ENCODE assay signal across 15 cellular contexts in the genomic region with DNA sequence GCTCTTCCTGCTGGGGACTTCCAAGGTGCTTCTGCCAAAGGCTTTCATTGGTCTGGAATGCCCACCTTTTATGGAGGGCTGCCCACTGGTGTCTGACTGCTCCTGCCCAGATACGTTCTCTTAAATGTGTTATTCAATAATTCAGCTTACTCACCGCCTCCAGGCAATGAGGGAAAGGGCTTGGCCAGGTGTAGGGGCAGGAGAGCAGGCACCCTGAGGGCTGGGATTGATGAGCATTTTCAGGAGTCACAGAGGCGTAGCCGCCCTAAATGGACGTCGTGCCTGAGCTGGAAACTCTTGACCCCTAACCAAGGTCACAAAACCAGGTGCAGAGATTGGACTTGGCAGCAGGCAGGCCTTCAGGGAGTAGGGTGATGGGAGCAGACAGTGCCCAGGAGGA. TPM values are rescaled to one million over a fixed set of nuclear protein-coding genes. Genes with fewer than 3 reads are reported as not detected.
DNase-seq lines count a peak whose midpoint lies in the region; TF ChIP-seq lines count a peak whose summit lies in the region.
"Had no signal": no experiment of that assay in that cellular context is flagged by ENCODE, and none has a peak within 500 bp of the region (broad histone marks: within the 10 kb centered on the region; RNA-seq: fewer than 3 reads in every experiment).

No MANE protein-coding gene starts in this region.

- H3K18ac ChIP-seq in mesenchymal stem cell (ENCODE audit: low read depth in 1 of 2, low read length in 2 of 2) = no peak overlapping the region

- no peak overlapping the region for H3K23ac ChIP-seq in mesenchymal stem cell (ENCODE audit: low read length in 2 of 2)

- no peak overlapping the region for H3K9ac ChIP-seq in endodermal cell (ENCODE audit: extremely low read depth, low read length, poor library complexity, severe bottlenecking)
- H3K9ac ChIP-seq in mesenchymal stem cell (ENCODE audit: low read length) = no peak overlapping the region

- peak; percentile 18 for DNase-seq in NCI-H748 (lab: John Stamatoyannopoulos, UW; ENCODE audit: unreplicated experiment)
- no peak for DNase-seq in NCI-H748 treated with DMSO at 0.1 percent for 48 hours (lab: John Stamatoyannopoulos, UW)
- peak; percentile 89 for DNase-seq in NCI-H146 (lab: John Stamatoyannopoulos, UW)
- peak; percentile 64 for DNase-seq in epithelial cell of proximal tubule (ENCODE audit: low read depth)
- DNase-seq in renal cortical epithelial cell (ENCODE audit: low read depth) = peak; percentile 97
- no peak for DNase-seq in endodermal cell
- no peak for DNase-seq in NCI-H2171 treated with DMSO at 0.1 percent for 48 hours (lab: John Stamatoyannopoulos, UW)
- DNase-seq in mesenchymal stem cell = no peak
- DNase-seq: activated CD4-positive, CD25-positive, alpha-beta regulatory T cell; NCI-H2081 treated with DMSO at 0.1 percent for 48 hours; transverse colon had no signal

- H3K4me1 Mint-ChIP-seq in endodermal cell = peaks cover 2% of the 10 kb centered on the region
- H3K4me1 Mint-ChIP-seq: CD14-positive monocyte had no signal

- H3K36me3 ChIP-seq in endodermal cell (ENCODE audit: control insufficient read depth, insufficient read depth, low read length) = no peaks in the 10 kb centered on the region
- H3K36me3 ChIP-seq in mesenchymal stem cell (ENCODE audit: control insufficient read depth in 1 of 2, insufficient read depth in 2 of 2, low read depth in 1 of 2, low read length in 2 of 2) = no peaks in the 10 kb centered on the region
- H3K36me3 ChIP-seq: esophagus muscularis mucosa, transverse colon had no signal

- no peaks in the 10 kb centered on the region for H3K79me1 ChIP-seq in mesenchymal stem cell (replicated peaks; ENCODE audit: low read length, poor library complexity, severe bottlenecking)

- H3K27ac ChIP-seq in endodermal cell (ENCODE audit: low read depth, low read length) (no peak overlapping the region), mesenchymal stem cell (ENCODE audit: low read length, poor library complexity, severe bottlenecking) (no peak overlapping the region)
- H3K27ac ChIP-seq: coronary artery, esophagus muscularis mucosa, transverse colon had no signal

- no peak overlapping the region for H3K14ac ChIP-seq in mesenchymal stem cell (ENCODE audit: low read length in 2 of 2)

- H3K4me3 ChIP-seq in epithelial cell of proximal tubule (ENCODE audit: low read depth, low read length) (no peak overlapping the region), endodermal cell (ENCODE audit: low read length) (no peak overlapping the region), mesenchymal stem cell (ENCODE audit: insufficient read depth in 1 of 2, low read depth in 1 of 2, low read length in 2 of 2) (no peak overlapping the region)
- H3K4me3 ChIP-seq: coronary artery, esophagus muscularis mucosa, transverse colon had no signal

- H3K4me3 Mint-ChIP-seq in endodermal cell = no peak overlapping the region
- H3K4me3 Mint-ChIP-seq: CD14-positive monocyte had no signal

- no peak overlapping the region for H3K4me2 ChIP-seq in mesenchymal stem cell (ENCODE audit: low read length, poor library complexity, severe bottlenecking)

- no peak overlapping the region for H2AK5ac ChIP-seq in mesenchymal stem cell (ENCODE audit: low read length, severe bottlenecking)

- no peaks in the 10 kb centered on the region for H3K9me3 Mint-ChIP-seq in endodermal cell
- H3K9me3 Mint-ChIP-seq: CD14-positive monocyte had no signal

- no peak overlapping the region for H3K27ac Mint-ChIP-seq in endodermal cell
- H3K27ac Mint-ChIP-seq: CD14-positive monocyte had no signal

- peaks cover 6% of the 10 kb centered on the region for H3K27me3 ChIP-seq in endodermal cell (ENCODE audit: control insufficient read depth, insufficient read depth, low read length, poor library complexity, severe bottlenecking)
- peaks cover 11 to 85% of the 10 kb centered on the region in 2 experiments for H3K27me3 ChIP-seq in mesenchymal stem cell (ENCODE audit: control insufficient read depth in 1 of 2, insufficient read depth in 1 of 2, low read length in 2 of 2)
- H3K27me3 ChIP-seq: transverse colon had no signal

- no peaks in the 10 kb centered on the region for H3K9me3 ChIP-seq in endodermal cell (ENCODE audit: control insufficient read depth, low read length)
- no peaks in the 10 kb centered on the region for H3K9me3 ChIP-seq in mesenchymal stem cell (ENCODE audit: control insufficient read depth, low read length)
- H3K9me3 ChIP-seq: esophagus muscularis mucosa, transverse colon had no signal

- TF ChIP-seq CTCF in epithelial cell of proximal tubule (conservative IDR thresholded peaks at IDR 0.05; ENCODE audit: low read depth, low read length) (no peak), endodermal cell (conservative IDR thresholded peaks at IDR 0.05) (no peak)

- WGBS in endodermal cell (ENCODE audit: insufficient coverage in 1 of 2, insufficient read length in 1 of 2), 2 experiments = 90% methylated on average over 6 of the region's 6 CpGs; no CpG with 5 or more reads in 1 of the 2 experiments
- WGBS in mesenchymal stem cell = 79% methylated on average over 3 of the region's 6 CpGs

- H2BK12ac ChIP-seq in mesenchymal stem cell (ENCODE audit: low read length in 2 of 2) = no peak overlapping the region

- no peak overlapping the region for H4K91ac ChIP-seq in mesenchymal stem cell (ENCODE audit: low read length)

- no peak overlapping the region for H4K8ac ChIP-seq in mesenchymal stem cell (ENCODE audit: low read length)

- H3K4ac ChIP-seq in mesenchymal stem cell (ENCODE audit: low read depth in 1 of 2, low read length in 2 of 2) = no peak overlapping the region

- H3K36me3 Mint-ChIP-seq in endodermal cell (ENCODE audit: low read depth) = no peaks in the 10 kb centered on the region
- H3K36me3 Mint-ChIP-seq: CD14-positive monocyte had no signal

- no peak overlapping the region for H2BK5ac ChIP-seq in mesenchymal stem cell (ENCODE audit: low read depth, low read length, poor library complexity, severe bottlenecking)

- H2BK120ac ChIP-seq in mesenchymal stem cell (ENCODE audit: low read depth, low read length) = no peak overlapping the region

- no peaks in the 10 kb centered on the region for H3K4me1 ChIP-seq in endodermal cell (ENCODE audit: control insufficient read depth, insufficient read depth, low read length)
- peaks cover 3% of the 10 kb centered on the region for H3K4me1 ChIP-seq in mesenchymal stem cell (ENCODE audit: control insufficient read depth, insufficient read depth, low read depth, low read length)
- H3K4me1 ChIP-seq: esophagus muscularis mucosa, transverse colon had no signal

- H3K27me3 Mint-ChIP-seq in endodermal cell (ENCODE audit: insufficient read depth) = peaks cover 13% of the 10 kb centered on the region

- H2AFZ ChIP-seq in mesenchymal stem cell (ENCODE audit: low read depth, low read length) = no peak overlapping the region

- no peak overlapping the region for H2BK15ac ChIP-seq in mesenchymal stem cell (ENCODE audit: low read depth, poor library complexity, severe bottlenecking)

RNA-seq across cellular contexts. Expression of gene MAL, which starts 26.8 kb away (rescaled TPM):
- total RNA-seq in epithelial cell of proximal tubule (28.5 and 63.8 TPM in 2 replicates), renal cortical epithelial cell (255 and 504 TPM in 2 replicates), endodermal cell (not detected)
- polyA plus RNA-seq in endodermal cell (2013, experiment 1 of 2) = 10.1 TPM
- polyA plus RNA-seq in endodermal cell (2013, experiment 2 of 2) = 9.4 TPM
- polyA plus RNA-seq in mesenchymal stem cell (2013, experiment 1 of 2) = not detected
- polyA plus RNA-seq in mesenchymal stem cell (2013, experiment 2 of 2) = not detected
- total RNA-seq: osteoblast had no signal

Comparison
In these comparisons a context has a peak if more than half of its experiments do, and no peak if none do; other contexts are left out.
1. DNase-seq: peak in NCI-H748 (single experiment), NCI-H146 (single experiment), epithelial cell of proximal tubule (single experiment) and renal cortical epithelial cell (single experiment); none in NCI-H748 treated with DMSO at 0.1 percent for 48 hours (single experiment), endodermal cell (single experiment), NCI-H2171 treated with DMSO at 0.1 percent for 48 hours (single experiment) and mesenchymal stem cell (single experiment).
2. RNA of gene MAL, which starts 26.8 kb away (total RNA-seq): 255 to 504 TPM in renal cortical epithelial cell and 28.5 to 63.8 TPM in epithelial cell of proximal tubule; not detected in endodermal cell; every median in the first group is over 10 times any median in the second.